ENCODE assay signal across 1 cellular context in genomic region chr20:53180928-53181362, GRCh38.
A peak's percentile ranks its signal among the peaks of the same experiment; 100 is the strongest.
TF ChIP-seq lines count a peak whose summit lies in the region.

No MANE protein-coding gene starts in this region.

TF ChIP-seq in K562, 482 proteins besides CTCF, POLR2A, EP300 and RAD21 (continued from another document and continues in another):
- TF ChIP-seq MGA (IDR thresholded peaks at IDR 0.05) (peak; percentile 53), BRD9 (IDR thresholded peaks at IDR 0.05; ENCODE audit: low read depth, partially characterized antibody) (peak; percentile 80), MLLT1 (IDR thresholded peaks at IDR 0.05) (peak; percentile 28 to 53; a peak in 1 of 4 replicates), SMARCE1 (IDR thresholded peaks at IDR 0.05) (peak; percentile 88), MEIS2 (IDR thresholded peaks at IDR 0.05; ENCODE audit: partially characterized antibody) (peak; percentile 7), GTF2B (IDR thresholded peaks at IDR 0.05; ENCODE audit: extremely low read depth, insufficient read length) (no peak), PURB (CRISPR knock-in tag; IDR thresholded peaks at IDR 0.05; ENCODE audit: low read depth) (no peak), E2F8 (IDR thresholded peaks at IDR 0.05; ENCODE audit: low read depth, partially characterized antibody) (no peak), TAF7 (tag; IDR thresholded peaks at IDR 0.05) (no peak), ZNF197 (CRISPR knock-in tag; IDR thresholded peaks at IDR 0.05; ENCODE audit: low read depth) (no peak), FOSL1 (tag; conservative IDR thresholded peaks at IDR 0.05) (peak; percentile 34; the same call in 1 of the 2 replicates), SIX5 (IDR thresholded peaks at IDR 0.05; ENCODE audit: borderline replicate concordance in 1 of 2, insufficient read depth in 1 of 2, low read depth in 1 of 2, low read length in 2 of 2) (no peak), KDM1A (IDR thresholded peaks at IDR 0.05) (peak; percentile 51 to 74; a peak in 2 of 4 replicates), GMEB1 (CRISPR knock-in tag; IDR thresholded peaks at IDR 0.05) (no peak), SRSF1 (IDR thresholded peaks at IDR 0.05; ENCODE audit: low read depth, low read length) (no peak), GATA2 (CRISPR knock-in tag; IDR thresholded peaks at IDR 0.05) (peak; percentile 63), ETV6 (IDR thresholded peaks at IDR 0.05; ENCODE audit: borderline replicate concordance in 1 of 2, low read depth in 2 of 2, low read length in 1 of 2) (no peak), ETV6 (CRISPR knock-in tag; IDR thresholded peaks at IDR 0.05; ENCODE audit: borderline replicate concordance) (no peak), ELF4 (CRISPR knock-in tag; IDR thresholded peaks at IDR 0.05) (peak; percentile 73; the same call in 1 of the 2 replicates), CTBP1 (IDR thresholded peaks at IDR 0.05; ENCODE audit: borderline replicate concordance) (peak; percentile 90; the same call in 1 of the 2 replicates), ZNF24 (IDR thresholded peaks at IDR 0.05) (no peak), PML (IDR thresholded peaks at IDR 0.05; ENCODE audit: low read length) (peak; percentile 52; the same call in 1 of the 2 replicates), CC2D1A (IDR thresholded peaks at IDR 0.05) (peak; percentile 66; the same call in 1 of the 2 replicates), MAZ (CRISPR knock-in tag; conservative IDR thresholded peaks at IDR 0.05 in 1 of 2, IDR thresholded peaks at IDR 0.05 in 1 of 2) (peak in 1 of 2 experiments; percentile 13; a peak in 1 of 4 replicates), HEY1 (CRISPR knock-in tag; IDR thresholded peaks at IDR 0.05; ENCODE audit: borderline replicate concordance) (no peak), SMARCA4 (IDR thresholded peaks at IDR 0.05) (peak; percentile 94), SMARCA5 (IDR thresholded peaks at IDR 0.05) (no peak), ZNF184 (CRISPR knock-in tag; IDR thresholded peaks at IDR 0.05) (no peak), RBBP5 (IDR thresholded peaks at IDR 0.05; ENCODE audit: borderline replicate concordance, insufficient read depth, low read length, poor library complexity, severe bottlenecking) (no peak), THRA (IDR thresholded peaks at IDR 0.05) (no peak), ARID3A (IDR thresholded peaks at IDR 0.05; ENCODE audit: borderline replicate concordance, low read depth, low read length) (no peak), HNRNPUL1 (IDR thresholded peaks at IDR 0.05; ENCODE audit: low read length) (no peak), HCFC1 (IDR thresholded peaks at IDR 0.05; ENCODE audit: low read depth, low read length) (no peak), RBFOX2 (IDR thresholded peaks at IDR 0.05; ENCODE audit: low read depth, low read length) (no peak), ZKSCAN1 (IDR thresholded peaks at IDR 0.05; ENCODE audit: low read depth, low read length) (no peak; the same call in 1 of the 2 replicates), TAL1 (IDR thresholded peaks at IDR 0.05) (peak; percentile 93), ZNF639 (CRISPR knock-in tag; conservative IDR thresholded peaks at IDR 0.05 in 1 of 2, IDR thresholded peaks at IDR 0.05 in 1 of 2) (no peak), CBFA2T3 (IDR thresholded peaks at IDR 0.05) (peak; percentile 94)
